Comparison of ENCODE assay signal across 1 cellular context in genomic region chr7:46930336-46930735, GRCh38.
TF ChIP-seq lines count a peak whose summit lies in the region.

No MANE protein-coding gene starts in this region.

TF ChIP-seq in SK-N-SH, 30 proteins besides CTCF, POLR2A, EP300 and RAD21 (continued from another document):
- TF ChIP-seq MXI1 (IDR thresholded peaks at IDR 0.05; ENCODE audit: low read depth, low read length) (no peak), GABPA (IDR thresholded peaks at IDR 0.05; ENCODE audit: low read depth) (no peak), FOSL2 (IDR thresholded peaks at IDR 0.05; ENCODE audit: borderline replicate concordance, low read depth) (peak; percentile 98), SIN3A (IDR thresholded peaks at IDR 0.05; ENCODE audit: borderline replicate concordance, low read depth, low read length) (no peak), RXRA (IDR thresholded peaks at IDR 0.05; ENCODE audit: borderline replicate concordance, low read depth) (no peak; the same call in 1 of the 2 replicates), RFX5 (IDR thresholded peaks at IDR 0.05; ENCODE audit: low read length) (no peak), USF2 (IDR thresholded peaks at IDR 0.05; ENCODE audit: borderline replicate concordance, low read depth, low read length) (no peak), ELF1 (IDR thresholded peaks at IDR 0.05) (no peak), REST (IDR thresholded peaks at IDR 0.05; ENCODE audit: low read depth, low read length) (peak; percentile 39; the same call in 1 of the 2 replicates), USF1 (IDR thresholded peaks at IDR 0.05; ENCODE audit: borderline replicate concordance, low read depth) (no peak), TEAD4 (IDR thresholded peaks at IDR 0.05; ENCODE audit: borderline replicate concordance, insufficient read depth) (peak; percentile 63; the same call in 1 of the 2 replicates), JUND (IDR thresholded peaks at IDR 0.05) (peak; percentile 96), GATA2 (CRISPR knock-in tag; IDR thresholded peaks at IDR 0.05) (no peak), POLR2AphosphoS5 (IDR thresholded peaks at IDR 0.05; ENCODE audit: low read depth, low read length) (peak; percentile 67; the same call in 1 of the 2 replicates), EZH2phosphoT487 (IDR thresholded peaks at IDR 0.05; ENCODE audit: borderline replicate concordance, low read depth) (no peak), RCOR1 (IDR thresholded peaks at IDR 0.05; ENCODE audit: low read length) (0 out of 2 replicates have a peak, but pooled peaks have one; percentile 16)
